ENCODE assay signal across 8 cellular contexts in genomic region chr19:40718774-40719391, GRCh38. TPM values are rescaled to one million over a fixed set of nuclear protein-coding genes. Genes with fewer than 3 reads are reported as not detected.
A peak's percentile ranks its signal among the peaks of the same experiment; 100 is the strongest.
DNase-seq lines count a peak whose midpoint lies in the region; ATAC-seq, FAIRE-seq and TF ChIP-seq lines count a peak whose summit lies in the region.

No MANE protein-coding gene starts in this region.

- H3K4me3 ChIP-seq in SJCRH30 = peak overlapping the region; percentile 73
- H3K4me3 ChIP-seq in endocrine pancreas (ENCODE audit: control insufficient read depth, insufficient read depth, low read length) = peak overlapping the region; percentile 74
- peak overlapping the region; percentile 76 for H3K4me3 ChIP-seq in mesodermal cell (ENCODE audit: extremely low read depth, insufficient read depth, low read length, poor library complexity, severe bottlenecking)

- TF ChIP-seq POLR2A in GM19193 (IDR thresholded peaks at IDR 0.05; ENCODE audit: extremely low read depth, insufficient read depth, insufficient read length) = peak; percentile 52

- DNase-seq in AG08396 (ENCODE audit: low spot score) (peak; percentile 61), SJCRH30 (peak; percentile 48 to 58), urothelium cell line (ENCODE audit: low spot score) (peak; percentile 51), inferior parietal cortex (ENCODE audit: extremely low spot score) (no peak)

- H3K36me3 ChIP-seq in SJCRH30 (no peaks in the 10 kb centered on the region; the same call in 1 of the 2 replicates), endocrine pancreas (ENCODE audit: control insufficient read depth, insufficient read depth, low read length) (no peaks in the 10 kb centered on the region), mesodermal cell (ENCODE audit: control insufficient read depth, insufficient read depth, low read length) (peaks cover 25% of the 10 kb centered on the region)

- peak overlapping the region; percentile 97 for H3K9ac ChIP-seq in endocrine pancreas (ENCODE audit: control insufficient read depth, insufficient read depth, low read length)

- ATAC-seq in HG03439 (IDR thresholded peaks at IDR 0.05; ENCODE audit: unreplicated experiment) = no peak

- H3K9me3 ChIP-seq in SJCRH30 (replicated peaks) = no peaks in the 10 kb centered on the region
- no peaks in the 10 kb centered on the region for H3K9me3 ChIP-seq in endocrine pancreas (ENCODE audit: control insufficient read depth, low read length)
- H3K9me3 ChIP-seq in mesodermal cell (ENCODE audit: control insufficient read depth, low read length) = no peaks in the 10 kb centered on the region

- H3K27ac ChIP-seq in SJCRH30 = no peak overlapping the region
- H3K27ac ChIP-seq in mesodermal cell (ENCODE audit: low read depth, low read length, severe bottlenecking) = peak overlapping the region; percentile 6

- H3K4me1 ChIP-seq in SJCRH30 = peaks cover 9% of the 10 kb centered on the region
- H3K4me1 ChIP-seq in endocrine pancreas (ENCODE audit: control insufficient read depth, insufficient read depth, low read length) = no peaks in the 10 kb centered on the region
- H3K4me1 ChIP-seq in mesodermal cell (ENCODE audit: control insufficient read depth, insufficient read depth, low read length, poor library complexity, severe bottlenecking) = peaks cover 13% of the 10 kb centered on the region

- WGBS in mesodermal cell (ENCODE audit: insufficient coverage in 2 of 2), 2 experiments = 15 to 19% methylated on average over 13 to 15 of the region's 16 CpGs

- no peak for FAIRE-seq in urothelium cell line (lab: Jason Lieb, UNC)

- no peaks in the 10 kb centered on the region for H3K27me3 ChIP-seq in SJCRH30
- no peaks in the 10 kb centered on the region for H3K27me3 ChIP-seq in endocrine pancreas (ENCODE audit: control insufficient read depth, insufficient read depth, low read length)

RNA-seq across cellular contexts. Expression of gene ITPKC, which starts 2.0 kb away (rescaled TPM):
- total RNA-seq in SJCRH30 (2014; rRNA removed; shearing (Covaris generic)) = 7.2 and 7.3 TPM in 2 replicates
- polyA plus RNA-seq in mesodermal cell (2013, experiment 1 of 2) = 11.5 TPM
- 9.0 TPM for polyA plus RNA-seq in mesodermal cell (2013, experiment 2 of 2)

RNA-seq across cellular contexts. Expression of gene COQ8B, which starts 2.2 kb away (rescaled TPM):
- total RNA-seq in SJCRH30 (2014; rRNA removed; shearing (Covaris generic)) = 22.0 and 23.9 TPM in 2 replicates
- polyA plus RNA-seq in mesodermal cell (2013, experiment 1 of 2) = 28.6 TPM
- 31.7 TPM for polyA plus RNA-seq in mesodermal cell (2013, experiment 2 of 2)

RNA-seq across cellular contexts. Expression of gene NUMBL, which starts 28.4 kb away (rescaled TPM):
- 23.0 and 26.8 TPM in 2 replicates for total RNA-seq in SJCRH30 (2014; rRNA removed; shearing (Covaris generic))
- polyA plus RNA-seq in mesodermal cell (2013, experiment 1 of 2) = 28.6 TPM
- 28.4 TPM for polyA plus RNA-seq in mesodermal cell (2013, experiment 2 of 2)

RNA-seq across cellular contexts. Expression of gene ACTMAP, which starts 31.4 kb away (rescaled TPM):
- 5.0 and 5.4 TPM in 2 replicates for total RNA-seq in SJCRH30 (2014; rRNA removed; shearing (Covaris generic))
- polyA plus RNA-seq in mesodermal cell (2013, experiment 1 of 2) = 17.0 TPM
- 18.0 TPM for polyA plus RNA-seq in mesodermal cell (2013, experiment 2 of 2)

RNA-seq across cellular contexts. Expression of gene SNRPA, which starts 32.1 kb away (rescaled TPM):
- total RNA-seq in SJCRH30 (2014; rRNA removed; shearing (Covaris generic)) = 181 and 208 TPM in 2 replicates
- 157 TPM for polyA plus RNA-seq in mesodermal cell (2013, experiment 1 of 2)
- polyA plus RNA-seq in mesodermal cell (2013, experiment 2 of 2) = 138 TPM
